11 cellular contexts compared by ENCODE assay signal in genomic region chr19:54030895-54031586, GRCh38. TPM values are rescaled to one million over a fixed set of nuclear protein-coding genes. Genes with fewer than 3 reads are reported as not detected.
DNase-seq lines count a peak whose midpoint lies in the region; ATAC-seq and TF ChIP-seq lines count a peak whose summit lies in the region.
"Had no signal": no experiment of that assay in that cellular context is flagged by ENCODE, and none has a peak within 500 bp of the region (broad histone marks: within the 10 kb centered on the region; RNA-seq: fewer than 3 reads in every experiment).

No MANE protein-coding gene starts in this region.

- no peak overlapping the region for H3K27ac ChIP-seq in OCI-LY3 (ENCODE audit: low read length)
- H3K27ac ChIP-seq in upper lobe of right lung: no peak overlapping the region
- H3K27ac ChIP-seq: tibial artery had no signal

- H4K20me1 ChIP-seq in OCI-LY3 (ENCODE audit: insufficient read depth, low read length): no peaks in the 10 kb centered on the region

- CTCF ChIA-PET in activated CD8-positive, alpha-beta T cell treated with anti-CD3 and anti-CD28 coated beads for 36 hours (lab: Charles Lee): interaction anchor here (0.8 to 1.7 kb wide), 9 partner anchors 11 to 258 kb away, joined by 3 to 7 read pairs (median 3); no protein-coding TSS in a partner anchor
- CTCF ChIA-PET in activated CD8-positive, alpha-beta T cell treated with anti-CD3 and anti-CD28 coated beads, Interleukin-2, amount 10 ng/mL, durations not matched to agents 7 days and 5 days (lab: Charles Lee): interaction anchor here (1.0 to 1.8 kb wide), 6 partner anchors 10 to 238 kb away, joined by 3 to 7 read pairs (median 4); no protein-coding TSS in a partner anchor

- no peaks in the 10 kb centered on the region for H3K9me3 Mint-ChIP-seq in activated CD8-positive, alpha-beta T cell treated with anti-CD3 and anti-CD28 coated beads for 36 hours
- H3K9me3 Mint-ChIP-seq in activated CD8-positive, alpha-beta T cell treated with anti-CD3 and anti-CD28 coated beads, Interleukin-2, amount 10 ng/mL, durations not matched to agents 7 days and 5 days (ENCODE audit: insufficient read depth): no peaks in the 10 kb centered on the region
- H3K9me3 Mint-ChIP-seq in endothelial cell (ENCODE audit: unreplicated experiment): no peaks in the 10 kb centered on the region

- no peak overlapping the region for H3K4me2 ChIP-seq in OCI-LY3 (ENCODE audit: low read length)

- H3K36me3 ChIP-seq in OCI-LY3 (replicated peaks; ENCODE audit: low read depth, low read length): no peaks in the 10 kb centered on the region
- H3K36me3 ChIP-seq in upper lobe of right lung: no peaks in the 10 kb centered on the region
- H3K36me3 ChIP-seq: tibial artery had no signal

- H3K9ac ChIP-seq in OCI-LY3 (ENCODE audit: low read length): no peak overlapping the region

- peak; percentile 4 for DNase-seq in activated CD8-positive, alpha-beta T cell treated with anti-CD3 and anti-CD28 coated beads for 36 hours
- no peak for DNase-seq in activated CD8-positive, alpha-beta T cell treated with anti-CD3 and anti-CD28 coated beads, Interleukin-2, amount 10 ng/mL, durations not matched to agents 7 days and 5 days
- peak; percentile 24 for DNase-seq in endothelial cell (ENCODE audit: low spot score)
- no peak for DNase-seq in upper lobe of right lung
- no peak for DNase-seq in NCI-H1092 treated with DMSO at 0.1 percent for 48 hours (lab: John Stamatoyannopoulos, UW)
- DNase-seq: C1 segment of cervical spinal cord, NCI-H510A, tibial artery had no signal

- H3K4me3 Mint-ChIP-seq in activated CD8-positive, alpha-beta T cell treated with anti-CD3 and anti-CD28 coated beads for 36 hours: no peak overlapping the region
- H3K4me3 Mint-ChIP-seq in activated CD8-positive, alpha-beta T cell treated with anti-CD3 and anti-CD28 coated beads, Interleukin-2, amount 10 ng/mL, durations not matched to agents 7 days and 5 days: no peak overlapping the region
- no peak overlapping the region for H3K4me3 Mint-ChIP-seq in endothelial cell (ENCODE audit: unreplicated experiment)

- no peak overlapping the region for H3K27ac Mint-ChIP-seq in activated CD8-positive, alpha-beta T cell treated with anti-CD3 and anti-CD28 coated beads for 36 hours
- no peak overlapping the region for H3K27ac Mint-ChIP-seq in activated CD8-positive, alpha-beta T cell treated with anti-CD3 and anti-CD28 coated beads, Interleukin-2, amount 10 ng/mL, durations not matched to agents 7 days and 5 days
- no peak overlapping the region for H3K27ac Mint-ChIP-seq in endothelial cell (ENCODE audit: unreplicated experiment)

- H3K79me2 ChIP-seq in OCI-LY3 (ENCODE audit: low read length): no peaks in the 10 kb centered on the region

- POLR2A ChIA-PET in activated CD8-positive, alpha-beta T cell treated with anti-CD3 and anti-CD28 coated beads for 36 hours (lab: Charles Lee): no interaction called here
- POLR2A ChIA-PET in activated CD8-positive, alpha-beta T cell treated with anti-CD3 and anti-CD28 coated beads, Interleukin-2, amount 10 ng/mL, durations not matched to agents 7 days and 5 days (lab: Charles Lee): no interaction called here

- no peaks in the 10 kb centered on the region for H3K4me1 Mint-ChIP-seq in activated CD8-positive, alpha-beta T cell treated with anti-CD3 and anti-CD28 coated beads for 36 hours (ENCODE audit: low read depth)
- no peaks in the 10 kb centered on the region for H3K4me1 Mint-ChIP-seq in activated CD8-positive, alpha-beta T cell treated with anti-CD3 and anti-CD28 coated beads, Interleukin-2, amount 10 ng/mL, durations not matched to agents 7 days and 5 days (ENCODE audit: low read depth)
- peaks cover 4% of the 10 kb centered on the region for H3K4me1 Mint-ChIP-seq in endothelial cell (ENCODE audit: unreplicated experiment)

- peaks cover 21% of the 10 kb centered on the region for H3K27me3 Mint-ChIP-seq in activated CD8-positive, alpha-beta T cell treated with anti-CD3 and anti-CD28 coated beads for 36 hours
- peaks cover 11% of the 10 kb centered on the region for H3K27me3 Mint-ChIP-seq in activated CD8-positive, alpha-beta T cell treated with anti-CD3 and anti-CD28 coated beads, Interleukin-2, amount 10 ng/mL, durations not matched to agents 7 days and 5 days (ENCODE audit: low read depth)
- peaks cover 2% of the 10 kb centered on the region for H3K27me3 Mint-ChIP-seq in endothelial cell (ENCODE audit: unreplicated experiment)

- no peak overlapping the region for H2AFZ ChIP-seq in OCI-LY3 (ENCODE audit: low read depth, low read length)

- H3K27me3 ChIP-seq in OCI-LY3 (ENCODE audit: low read depth, low read length): no peaks in the 10 kb centered on the region
- H3K27me3 ChIP-seq in upper lobe of right lung: no peaks in the 10 kb centered on the region

- H3K9me3 ChIP-seq in OCI-LY3 (ENCODE audit: insufficient read depth, low read length): no peaks in the 10 kb centered on the region
- no peaks in the 10 kb centered on the region for H3K9me3 ChIP-seq in upper lobe of right lung
- H3K9me3 ChIP-seq: tibial artery had no signal

- H3K4me3 ChIP-seq in OCI-LY3 (ENCODE audit: low read length): no peak overlapping the region
- peak overlapping the region; percentile 13 for H3K4me3 ChIP-seq in upper lobe of right lung
- H3K4me3 ChIP-seq: tibial artery had no signal

- no peak for TF ChIP-seq CTCF in activated CD8-positive, alpha-beta T cell treated with anti-CD3 and anti-CD28 coated beads for 36 hours (IDR thresholded peaks at IDR 0.05)
- TF ChIP-seq CTCF in OCI-LY3 (IDR thresholded peaks at IDR 0.05; ENCODE audit: low read depth, low read length): peak; percentile 21
- TF ChIP-seq CTCF in endothelial cell (IDR thresholded peaks at IDR 0.05; ENCODE audit: unreplicated experiment): peak; percentile 51
- TF ChIP-seq CTCF in upper lobe of right lung (IDR thresholded peaks at IDR 0.05): peak; percentile 35

- no peak for ATAC-seq in activated CD8-positive, alpha-beta T cell treated with anti-CD3 and anti-CD28 coated beads for 36 hours
- ATAC-seq in activated CD8-positive, alpha-beta T cell treated with anti-CD3 and anti-CD28 coated beads, Interleukin-2, amount 10 ng/mL, durations not matched to agents 7 days and 5 days: no peak
- no peak for ATAC-seq in upper lobe of right lung
- ATAC-seq in GM21381 (IDR thresholded peaks at IDR 0.05; ENCODE audit: unreplicated experiment): no peak
- ATAC-seq in GM18909 (IDR thresholded peaks at IDR 0.05; ENCODE audit: poor library complexity, unreplicated experiment): no peak

- intact Hi-C loops in activated CD8-positive, alpha-beta T cell treated with anti-CD3 and anti-CD28 coated beads for 36 hours (cut with micrococcal nuclease): loop anchor here (5.0 kb wide), 1 partner anchor 239 kb away; no protein-coding TSS in a partner anchor
- intact Hi-C loops in upper lobe of right lung (cut with DNase I): no loop called here

- H3K36me3 Mint-ChIP-seq in activated CD8-positive, alpha-beta T cell treated with anti-CD3 and anti-CD28 coated beads for 36 hours (ENCODE audit: low read depth): no peaks in the 10 kb centered on the region
- H3K36me3 Mint-ChIP-seq in activated CD8-positive, alpha-beta T cell treated with anti-CD3 and anti-CD28 coated beads, Interleukin-2, amount 10 ng/mL, durations not matched to agents 7 days and 5 days (ENCODE audit: low read depth): no peaks in the 10 kb centered on the region
- H3K36me3 Mint-ChIP-seq in endothelial cell (ENCODE audit: low read depth, unreplicated experiment): no peaks in the 10 kb centered on the region

- H3K4me1 ChIP-seq in OCI-LY3 (ENCODE audit: low read length) (no peaks in the 10 kb centered on the region), upper lobe of right lung (no peaks in the 10 kb centered on the region)
- H3K4me1 ChIP-seq: tibial artery had no signal

RNA-seq across cellular contexts. Expression of gene VSTM1, which starts 32.7 kb away (rescaled TPM):
- total RNA-seq in activated CD8-positive, alpha-beta T cell treated with anti-CD3 and anti-CD28 coated beads for 36 hours: not detected
- total RNA-seq in activated CD8-positive, alpha-beta T cell treated with anti-CD3 and anti-CD28 coated beads, Interleukin-2, amount 10 ng/mL, durations not matched to agents 7 days and 5 days: not detected
- total RNA-seq in endothelial cell (ENCODE audit: unreplicated experiment) (2.2 TPM), upper lobe of right lung (1.1 TPM)

RNA-seq across cellular contexts. Expression of gene CACNG6, which starts 39.6 kb away (rescaled TPM):
- total RNA-seq in activated CD8-positive, alpha-beta T cell treated with anti-CD3 and anti-CD28 coated beads for 36 hours: not detected
- not detected for total RNA-seq in activated CD8-positive, alpha-beta T cell treated with anti-CD3 and anti-CD28 coated beads, Interleukin-2, amount 10 ng/mL, durations not matched to agents 7 days and 5 days
- total RNA-seq in endothelial cell (ENCODE audit: unreplicated experiment): 0.21 TPM
- not detected for total RNA-seq in upper lobe of right lung

RNA-seq across cellular contexts. Expression of gene TARM1, which starts 50.1 kb away (rescaled TPM):
- total RNA-seq in activated CD8-positive, alpha-beta T cell treated with anti-CD3 and anti-CD28 coated beads for 36 hours: not detected
- not detected for total RNA-seq in activated CD8-positive, alpha-beta T cell treated with anti-CD3 and anti-CD28 coated beads, Interleukin-2, amount 10 ng/mL, durations not matched to agents 7 days and 5 days
- total RNA-seq in endothelial cell (ENCODE audit: unreplicated experiment) (not detected), upper lobe of right lung (not detected)

Comparison
In these comparisons a context has a peak if more than half of its experiments do, and no peak if none do; other contexts are left out.
1. DNase-seq: peak in activated CD8-positive, alpha-beta T cell treated with anti-CD3 and anti-CD28 coated beads for 36 hours (single experiment) and endothelial cell (single experiment); none in activated CD8-positive, alpha-beta T cell treated with anti-CD3 and anti-CD28 coated beads, Interleukin-2, amount 10 ng/mL, durations not matched to agents 7 days and 5 days (single experiment), upper lobe of right lung (single experiment) and NCI-H1092 treated with DMSO at 0.1 percent for 48 hours (single experiment).